Comparison of ENCODE assay signal across 1 cellular context in genomic region chr2:158202151-158202778, GRCh38.
TF ChIP-seq lines count a peak whose summit lies in the region.

No MANE protein-coding gene starts in this region.

TF ChIP-seq in HEK293, 187 proteins besides CTCF, POLR2A, EP300 and RAD21 (continued from another document):
- TF ChIP-seq, protein P1, sequence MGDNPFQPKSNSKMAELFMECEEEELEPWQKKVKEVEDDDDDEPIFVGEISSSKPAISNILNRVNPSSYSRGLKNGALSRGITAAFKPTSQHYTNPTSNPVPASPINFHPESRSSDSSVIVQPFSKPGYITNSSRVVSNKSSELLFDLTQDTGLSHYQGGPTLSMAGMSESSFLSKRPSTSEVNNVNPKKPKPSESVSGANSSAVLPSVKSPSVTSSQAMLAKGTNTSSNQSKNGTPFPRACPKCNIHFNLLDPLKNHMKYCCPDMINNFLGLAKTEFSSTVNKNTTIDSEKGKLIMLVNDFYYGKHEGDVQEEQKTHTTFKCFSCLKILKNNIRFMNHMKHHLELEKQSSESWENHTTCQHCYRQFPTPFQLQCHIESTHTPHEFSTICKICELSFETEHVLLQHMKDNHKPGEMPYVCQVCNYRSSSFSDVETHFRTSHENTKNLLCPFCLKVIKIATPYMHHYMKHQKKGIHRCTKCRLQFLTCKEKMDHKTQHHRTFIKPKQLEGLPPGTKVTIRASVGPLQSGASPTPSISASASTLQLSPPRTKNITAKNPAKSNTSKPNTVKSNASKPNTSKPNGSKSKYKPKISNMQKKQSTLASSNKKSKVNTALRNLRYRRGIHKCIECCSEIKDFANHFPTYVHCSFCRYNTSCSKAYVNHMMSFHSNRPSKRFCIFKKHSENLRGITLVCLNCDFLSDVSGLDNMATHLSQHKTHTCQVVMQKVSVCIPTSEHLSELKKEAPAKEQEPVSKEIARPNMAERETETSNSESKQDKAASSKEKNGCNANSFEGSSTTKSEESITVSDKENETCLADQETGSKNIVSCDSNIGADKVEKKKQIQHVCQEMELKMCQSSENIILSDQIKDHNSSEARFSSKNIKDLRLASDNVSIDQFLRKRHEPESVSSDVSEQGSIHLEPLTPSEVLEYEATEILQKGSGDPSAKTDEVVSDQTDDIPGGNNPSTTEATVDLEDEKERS (tag by site-specific recombination; IDR thresholded peaks at IDR 0.05), result no peak
- TF ChIP-seq BCL6B (tag by site-specific recombination; IDR thresholded peaks at IDR 0.05) (no peak), GLIS1 (tag by site-specific recombination; IDR thresholded peaks at IDR 0.05) (no peak), ZNF155 (tag by site-specific recombination; IDR thresholded peaks at IDR 0.05) (no peak), TSHZ1 (tag by site-specific recombination; IDR thresholded peaks at IDR 0.05; ENCODE audit: borderline replicate concordance) (no peak), ZSCAN16 (tag by site-specific recombination; IDR thresholded peaks at IDR 0.05) (no peak), KLF16 (tag by site-specific recombination; IDR thresholded peaks at IDR 0.05) (no peak), ZNF645 (tag by site-specific recombination; IDR thresholded peaks at IDR 0.05) (no peak), REPIN1 (tag by site-specific recombination; IDR thresholded peaks at IDR 0.05; ENCODE audit: low read depth) (no peak), ZNF132 (tag by site-specific recombination; IDR thresholded peaks at IDR 0.05; ENCODE audit: borderline replicate concordance) (no peak), ZBTB26 (tag by site-specific recombination; optimal IDR thresholded peaks at IDR 0.05) (no peak), HOXD13 (CRISPR knock-in tag; IDR thresholded peaks at IDR 0.05; ENCODE audit: borderline replicate concordance) (no peak), ZNF626 (tag by site-specific recombination; IDR thresholded peaks at IDR 0.05) (no peak), ZNF174 (tag by site-specific recombination; IDR thresholded peaks at IDR 0.05) (no peak), MYNN (tag by site-specific recombination; IDR thresholded peaks at IDR 0.05; ENCODE audit: borderline replicate concordance) (no peak), BCL11A (tag by site-specific recombination; IDR thresholded peaks at IDR 0.05; ENCODE audit: low read depth) (no peak)
- TF ChIP-seq, protein P2, sequence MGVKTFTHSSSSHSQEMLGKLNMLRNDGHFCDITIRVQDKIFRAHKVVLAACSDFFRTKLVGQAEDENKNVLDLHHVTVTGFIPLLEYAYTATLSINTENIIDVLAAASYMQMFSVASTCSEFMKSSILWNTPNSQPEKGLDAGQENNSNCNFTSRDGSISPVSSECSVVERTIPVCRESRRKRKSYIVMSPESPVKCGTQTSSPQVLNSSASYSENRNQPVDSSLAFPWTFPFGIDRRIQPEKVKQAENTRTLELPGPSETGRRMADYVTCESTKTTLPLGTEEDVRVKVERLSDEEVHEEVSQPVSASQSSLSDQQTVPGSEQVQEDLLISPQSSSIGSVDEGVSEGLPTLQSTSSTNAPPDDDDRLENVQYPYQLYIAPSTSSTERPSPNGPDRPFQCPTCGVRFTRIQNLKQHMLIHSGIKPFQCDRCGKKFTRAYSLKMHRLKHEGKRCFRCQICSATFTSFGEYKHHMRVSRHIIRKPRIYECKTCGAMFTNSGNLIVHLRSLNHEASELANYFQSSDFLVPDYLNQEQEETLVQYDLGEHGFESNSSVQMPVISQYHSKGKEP (tag by site-specific recombination; IDR thresholded peaks at IDR 0.05), result 0 out of 2 replicates have a peak, but pooled peaks have one; percentile 12
